16 cellular contexts compared by ENCODE assay signal in genomic region chr2:105755895-105756294, GRCh38. TPM values are rescaled to one million over a fixed set of nuclear protein-coding genes. Genes with fewer than 3 reads are reported as not detected.
DNase-seq lines count a peak whose midpoint lies in the region; ATAC-seq and TF ChIP-seq lines count a peak whose summit lies in the region.
"Had no signal": no experiment of that assay in that cellular context is flagged by ENCODE, and none has a peak within 500 bp of the region (broad histone marks: within the 10 kb centered on the region; RNA-seq: fewer than 3 reads in every experiment).

No MANE protein-coding gene starts in this region.

- DNase-seq in stimulated activated naive CD4-positive, alpha-beta T cell (lab: John Stamatoyannopoulos, UW) = peak in 5 of 6 experiments; percentile 34 to 74 (median 61)
- DNase-seq in stimulated activated naive CD4-positive, alpha-beta T cell treated with Interleukin-2 at 50 U/mL for 16 hours (lab: John Stamatoyannopoulos, UW) = no peak
- DNase-seq in activated T-cell treated with anti-CD3 and anti-CD28 coated beads, Interleukin-2, amount 50 U/mL, for 24 hours = no peak
- DNase-seq in foreskin keratinocyte (peak in 1 of 2 donors; percentile 55), NCI-H1417 treated with DMSO at 0.1 percent for 48 hours (lab: John Stamatoyannopoulos, UW) (no peak), A172 (ENCODE audit: low spot score) (no peak)
- no peak for DNase-seq in effector CD8-positive, alpha-beta T cell (lab: John Stamatoyannopoulos, UW)
- DNase-seq: H7, lower lobe of right lung, MM.1S, NCI-H2081, NCI-H774, SIG-M5 had no signal

- H3K4me3 Mint-ChIP-seq in activated T-cell treated with anti-CD3 and anti-CD28 coated beads, Interleukin-2, amount 50 U/mL, for 24 hours = peak overlapping the region; percentile 54

- TF ChIP-seq CTCF in foreskin keratinocyte (conservative IDR thresholded peaks at IDR 0.05) = no peak

- ATAC-seq in foreskin keratinocyte = peak; percentile 84

- no peaks in the 10 kb centered on the region for H3K9me3 ChIP-seq in thymus (ENCODE audit: control insufficient read depth)
- H3K9me3 ChIP-seq: esophagus muscularis mucosa, lower lobe of right lung had no signal

- H3K4me3 ChIP-seq in thymus (ENCODE audit: low read length) = no peak overlapping the region
- H3K4me3 ChIP-seq: esophagus muscularis mucosa, lower lobe of right lung had no signal

- peak overlapping the region; percentile 94 for H3K27ac Mint-ChIP-seq in activated T-cell treated with anti-CD3 and anti-CD28 coated beads, Interleukin-2, amount 50 U/mL, for 24 hours
- H3K27ac Mint-ChIP-seq: progenitor cell of endocrine pancreas had no signal

- peaks cover 98% of the 10 kb centered on the region for H3K4me1 Mint-ChIP-seq in activated T-cell treated with anti-CD3 and anti-CD28 coated beads, Interleukin-2, amount 50 U/mL, for 24 hours (ENCODE audit: low read depth)

- H3K27me3 ChIP-seq in foreskin keratinocyte (no peaks in the 10 kb centered on the region), thymus (ENCODE audit: control insufficient read depth, insufficient read depth) (no peaks in the 10 kb centered on the region)
- H3K27me3 ChIP-seq: esophagus muscularis mucosa had no signal

- H3K27ac ChIP-seq in foreskin keratinocyte (no peak overlapping the region), thymus (ENCODE audit: low read depth) (peak overlapping the region; percentile 47)
- H3K27ac ChIP-seq: lower lobe of right lung had no signal

- no peaks in the 10 kb centered on the region for H3K9me3 Mint-ChIP-seq in activated T-cell treated with anti-CD3 and anti-CD28 coated beads, Interleukin-2, amount 50 U/mL, for 24 hours

- H3K36me3 Mint-ChIP-seq in activated T-cell treated with anti-CD3 and anti-CD28 coated beads, Interleukin-2, amount 50 U/mL, for 24 hours (ENCODE audit: low read depth) = peaks cover 93% of the 10 kb centered on the region

- no peaks in the 10 kb centered on the region for H3K36me3 ChIP-seq in thymus (ENCODE audit: control insufficient read depth, insufficient read depth)
- H3K36me3 ChIP-seq: esophagus muscularis mucosa, lower lobe of right lung had no signal

- H3K27me3 Mint-ChIP-seq in activated T-cell treated with anti-CD3 and anti-CD28 coated beads, Interleukin-2, amount 50 U/mL, for 24 hours = no peaks in the 10 kb centered on the region
- H3K27me3 Mint-ChIP-seq: progenitor cell of endocrine pancreas had no signal

- H3K4me1 ChIP-seq in foreskin keratinocyte (peaks cover 9% of the 10 kb centered on the region), thymus (ENCODE audit: control insufficient read depth, insufficient read depth, low read length) (peaks cover 35% of the 10 kb centered on the region)

- WGBS in thymus = 23% methylated on average over 4 of the region's 4 CpGs

RNA-seq across cellular contexts. Expression of gene NCK2, which starts 11.2 kb away (rescaled TPM):
- total RNA-seq in foreskin keratinocyte = 46.0 and 66.3 TPM in 2 replicates
- 32.0 and 44.1 TPM in 2 replicates for polyA plus RNA-seq in foreskin keratinocyte
- 31.4 TPM for polyA plus RNA-seq in thymus
- 29.1 and 44.0 TPM in 2 replicates for total RNA-seq in A172 (2014; rRNA removed; shearing (Covaris generic))

Comparison
In these comparisons a context has a peak if more than half of its experiments do, and no peak if none do; other contexts are left out.
1. DNase-seq: peak in stimulated activated naive CD4-positive, alpha-beta T cell (5 of 6); none in stimulated activated naive CD4-positive, alpha-beta T cell treated with Interleukin-2 at 50 U/mL for 16 hours (single experiment), activated T-cell treated with anti-CD3 and anti-CD28 coated beads, Interleukin-2, amount 50 U/mL, for 24 hours (single experiment), NCI-H1417 treated with DMSO at 0.1 percent for 48 hours (single experiment), effector CD8-positive, alpha-beta T cell (single experiment) and A172 (single experiment).